ENCODE assay signal across 8 cellular contexts in the genomic region with DNA sequence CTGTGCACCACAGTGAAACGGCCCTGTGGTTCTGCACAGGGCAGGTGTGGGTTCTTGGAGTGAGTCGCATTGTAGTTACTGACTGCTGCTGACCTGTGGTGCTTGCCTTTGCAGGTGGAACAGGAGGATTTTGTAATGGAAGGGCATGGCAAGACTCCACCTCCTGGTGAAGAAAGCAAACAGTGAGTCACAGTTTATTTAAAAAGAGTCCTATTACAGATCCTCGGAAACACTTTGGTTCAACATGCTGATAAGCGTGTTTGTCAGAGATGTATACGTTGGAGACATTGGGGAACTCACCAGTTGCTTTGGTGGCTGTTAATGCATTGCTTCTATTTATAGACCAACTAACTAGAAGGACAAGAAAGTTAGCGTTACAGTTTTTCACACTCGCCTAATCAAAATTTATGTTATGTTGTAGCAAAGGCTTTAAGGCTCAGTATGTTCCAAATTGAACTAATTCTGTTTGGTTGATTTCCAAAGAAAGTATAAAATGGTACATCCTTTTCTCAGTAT. TPM values are rescaled to one million over a fixed set of nuclear protein-coding genes. Genes with fewer than 3 reads are reported as not detected.
DNase-seq lines count a peak whose midpoint lies in the region; ATAC-seq and TF ChIP-seq lines count a peak whose summit lies in the region.

No MANE protein-coding gene starts in this region.

- peak overlapping the region; percentile 42 for H3K27ac Mint-ChIP-seq in Calu3 (ENCODE audit: unreplicated experiment)

- no peaks in the 10 kb centered on the region for H3K9me3 ChIP-seq in smooth muscle cell (replicated peaks; ENCODE audit: low read depth)
- no peaks in the 10 kb centered on the region for H3K9me3 ChIP-seq in suprapubic skin

- H4K20me1 ChIP-seq in smooth muscle cell (ENCODE audit: low read depth), result no peaks in the 10 kb centered on the region

- in situ Hi-C loops in SK-MEL-5 (cut with HindIII; ENCODE audit: low pct_unique_long_range_greater_than_20kb, low sequenced_read_pairs), result no loop called here

- TF ChIP-seq CTCF in Calu3 (IDR thresholded peaks at IDR 0.05; ENCODE audit: unreplicated experiment) (peak; percentile 19), fibroblast of the aortic adventitia (IDR thresholded peaks at IDR 0.05; ENCODE audit: insufficient read depth, low read length) (peak; percentile 26), smooth muscle cell (IDR thresholded peaks at IDR 0.05; ENCODE audit: borderline replicate concordance, insufficient read depth, poor library complexity, severe bottlenecking) (no peak), suprapubic skin (IDR thresholded peaks at IDR 0.05) (peak in 1 of 2 donors; percentile 8)

- H3K36me3 Mint-ChIP-seq in Calu3 (ENCODE audit: insufficient read depth, unreplicated experiment), result peaks cover 5% of the 10 kb centered on the region

- H3K9me3 Mint-ChIP-seq in Calu3 (ENCODE audit: low read depth, unreplicated experiment), result no peaks in the 10 kb centered on the region

- ATAC-seq in GM18909 (IDR thresholded peaks at IDR 0.05; ENCODE audit: poor library complexity, unreplicated experiment), result no peak

- H3K4me1 ChIP-seq in smooth muscle cell (ENCODE audit: low read depth) (no peaks in the 10 kb centered on the region), suprapubic skin (peaks cover 7% of the 10 kb centered on the region)

- H3K27me3 ChIP-seq in smooth muscle cell (ENCODE audit: low read depth) (no peaks in the 10 kb centered on the region), suprapubic skin (no peaks in the 10 kb centered on the region)

- H3K4me3 Mint-ChIP-seq in Calu3 (ENCODE audit: low read depth, unreplicated experiment), result peak overlapping the region; percentile 37

- intact Hi-C loops in Calu3 (cut with micrococcal nuclease; ENCODE audit: unreplicated experiment), result loop anchor here (5.0 kb wide), 1 partner anchor 191 kb away; the partner anchor contains the start of gene ADSL

- H3K9ac ChIP-seq in smooth muscle cell (ENCODE audit: low read depth), result no peak overlapping the region

- BruUV-seq in Calu3 (replicated peaks; lab: Mats Ljungman, UMichigan), result no TSS peak

- H3K36me3 ChIP-seq in smooth muscle cell (ENCODE audit: low read depth), result no peaks in the 10 kb centered on the region
- H3K36me3 ChIP-seq in suprapubic skin, result peaks cover 9% of the 10 kb centered on the region

- H3K27me3 Mint-ChIP-seq in Calu3 (ENCODE audit: unreplicated experiment), result no peaks in the 10 kb centered on the region

- peak overlapping the region; percentile 61 for H3K4me2 ChIP-seq in smooth muscle cell

- CTCF ChIA-PET in Calu3 (lab: Charles Lee), result no interaction called here

- no peak overlapping the region for H2AFZ ChIP-seq in smooth muscle cell (ENCODE audit: low read depth)

- no peaks in the 10 kb centered on the region for H3F3A ChIP-seq in smooth muscle cell (ENCODE audit: low read depth)

- 27% methylated on average over 7 of the region's 7 CpGs for WGBS in smooth muscle cell (ENCODE audit: low lambda C conversion rate)
- 48% methylated on average over 7 of the region's 7 CpGs for WGBS in suprapubic skin

- no peak for TF ChIP-seq EP300 in suprapubic skin (IDR thresholded peaks at IDR 0.05)

- H3K79me2 ChIP-seq in smooth muscle cell (ENCODE audit: low read depth), result no peaks in the 10 kb centered on the region

- peaks cover 16% of the 10 kb centered on the region for H3K4me1 Mint-ChIP-seq in Calu3 (ENCODE audit: low read depth, unreplicated experiment)

- peak overlapping the region; percentile 8 for H3K27ac ChIP-seq in smooth muscle cell (ENCODE audit: low read depth)
- H3K27ac ChIP-seq in suprapubic skin, result no peak overlapping the region

- DNase-seq in Calu3 (peak; percentile 64), Kasumi-1 (lab: John Stamatoyannopoulos, UW) (peak; percentile 69 to 78), SK-MEL-5 (ENCODE audit: low read depth, low spot score) (peak; percentile 31), fibroblast of the aortic adventitia (ENCODE audit: low read depth) (peak; percentile 42), smooth muscle cell (lab: John Stamatoyannopoulos, UW; ENCODE audit: unreplicated experiment) (no peak), suprapubic skin (ENCODE audit: low spot score in 2 of 2) (no peak), NCI-H82 treated with DMSO at 0.1 percent for 48 hours (lab: John Stamatoyannopoulos, UW; ENCODE audit: unreplicated experiment) (no peak)

- no peak for TF ChIP-seq POLR2A in suprapubic skin (IDR thresholded peaks at IDR 0.05)

- no peak overlapping the region for H3K4me3 ChIP-seq in fibroblast of the aortic adventitia (ENCODE audit: low read depth, low read length)
- no peak overlapping the region for H3K4me3 ChIP-seq in smooth muscle cell
- H3K4me3 ChIP-seq in suprapubic skin, result no peak overlapping the region

RNA-seq across cellular contexts. Expression of gene TNRC6B, which starts 21.7 kb away (rescaled TPM):
- total RNA-seq in Calu3 (2022), result 44.6 and 46.0 TPM in 2 replicates
- 27.2 and 27.9 TPM in 2 replicates for total RNA-seq in SK-MEL-5 (2014; rRNA removed; shearing (Covaris generic))
- polyA plus RNA-seq in SK-MEL-5 (2015; cell fraction: cytosol; rRNA removed), result 9.6 and 10.9 TPM in 2 replicates
- 10.3 and 11.8 TPM in 2 replicates for polyA plus RNA-seq in SK-MEL-5 (2015; cell fraction: nucleus; rRNA removed)
- 19.1 and 35.3 TPM in 2 replicates for total RNA-seq in fibroblast of the aortic adventitia (ENCODE audit: low replicate concordance)
- 36.4 and 44.4 TPM in 2 replicates for total RNA-seq in smooth muscle cell
- polyA plus RNA-seq in smooth muscle cell, result 21.5 and 30.2 TPM in 2 replicates
- 100 to 1,000 TPM in 1 of 4 donors, 10 to 100 TPM in 3; 44.2 to 179 (median 55.5) TPM for total RNA-seq in suprapubic skin

Comparison
In these comparisons a context has a peak if more than half of its experiments do, and no peak if none do; other contexts are left out.
1. DNase-seq: peak in Calu3 (single experiment), Kasumi-1 (2 of 2), SK-MEL-5 (single experiment) and fibroblast of the aortic adventitia (single experiment); none in smooth muscle cell (single experiment), suprapubic skin (0 of 2) and NCI-H82 treated with DMSO at 0.1 percent for 48 hours (single experiment).